In the genomic region with DNA sequence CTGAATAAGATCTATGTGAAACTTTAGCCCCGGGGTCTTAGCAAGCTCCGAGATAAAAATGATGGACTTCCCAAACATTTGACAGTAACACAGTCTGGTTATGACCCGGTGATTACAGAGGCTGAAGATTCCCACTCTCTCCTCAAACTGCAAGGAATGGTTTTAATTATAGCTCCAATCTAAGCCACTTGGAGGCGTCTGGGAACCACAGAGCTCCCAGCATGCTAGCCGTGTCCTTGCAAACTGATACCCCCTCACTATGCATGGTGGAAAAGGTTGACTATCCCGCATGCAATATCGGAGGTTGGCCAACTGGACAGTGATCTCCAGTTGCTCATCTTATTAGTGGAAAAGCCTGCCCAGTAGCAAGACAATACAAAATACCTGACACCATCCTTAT, we compare ENCODE assay signal across 1 cellular context.
TF ChIP-seq lines count a peak whose summit lies in the region.

No MANE protein-coding gene starts in this region.

TF ChIP-seq in Ishikawa, 13 proteins besides CTCF, POLR2A, EP300 and RAD21 (continued from another document):
- TF ChIP-seq FOXM1 (IDR thresholded peaks at IDR 0.05; ENCODE audit: borderline replicate concordance, low read depth) (no peak), TAF1 (IDR thresholded peaks at IDR 0.05; ENCODE audit: low read depth) (no peak)
